In the genomic region with DNA sequence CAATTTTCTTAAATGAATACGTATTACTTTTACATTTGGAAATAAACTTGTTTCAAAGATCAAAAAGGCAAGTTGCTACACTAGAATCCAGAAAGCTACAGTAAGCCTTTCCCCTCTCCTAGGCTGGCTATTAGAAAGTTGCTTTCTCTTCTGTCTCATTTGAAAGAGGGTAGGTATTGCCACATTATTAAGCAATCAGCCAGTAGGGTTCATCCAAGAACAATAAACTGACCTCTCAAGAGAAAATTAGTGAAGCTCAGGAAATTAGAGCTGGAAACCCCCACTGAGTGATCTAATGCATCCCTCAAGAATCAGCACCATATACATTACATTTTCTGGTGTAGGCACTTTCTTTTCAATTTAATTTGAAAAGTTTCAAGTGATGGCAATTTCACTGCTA, we compare ENCODE assay signal across 1 cellular context.
TF ChIP-seq lines count a peak whose summit lies in the region.

No MANE protein-coding gene starts in this region.

TF ChIP-seq in liver, 16 proteins besides CTCF, POLR2A, EP300 and RAD21 (continued from another document):
- TF ChIP-seq REST (IDR thresholded peaks at IDR 0.05), result no peak
